ENCODE assay signal across 23 cellular contexts in the genomic region with DNA sequence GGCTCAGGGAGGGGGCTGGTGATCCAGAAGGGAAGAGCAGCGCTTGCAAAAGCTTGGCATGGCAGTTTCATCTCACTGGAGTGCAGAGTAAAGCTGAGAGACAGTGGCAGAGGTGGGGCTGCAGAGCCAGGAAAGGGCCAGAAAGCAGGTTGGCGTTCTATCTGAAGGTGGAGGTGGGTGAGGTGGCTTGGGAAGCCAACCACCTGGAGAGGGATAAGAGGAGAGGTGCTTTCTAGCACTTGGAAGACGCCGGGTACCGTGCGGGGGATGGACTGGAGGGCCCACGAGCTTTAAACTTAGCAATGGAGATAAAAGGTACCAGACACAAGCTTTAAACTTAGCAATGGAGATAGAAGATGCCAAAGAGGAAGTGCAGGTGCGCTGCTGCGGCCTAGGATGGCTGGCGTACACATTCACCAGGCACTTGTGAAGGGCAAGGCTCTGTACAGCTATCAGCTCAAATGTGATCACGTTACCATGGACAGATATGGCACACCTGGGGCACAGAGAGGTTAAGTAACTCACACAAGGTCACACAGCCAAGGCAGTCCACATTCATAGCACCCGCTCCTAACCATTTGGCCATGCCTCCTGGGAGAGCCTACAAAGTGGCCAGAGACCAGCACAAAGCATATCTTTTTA.
A peak's percentile ranks its signal among the peaks of the same experiment; 100 is the strongest.
DNase-seq lines count a peak whose midpoint lies in the region; ATAC-seq, FAIRE-seq and TF ChIP-seq lines count a peak whose summit lies in the region.
"Had no signal": no experiment of that assay in that cellular context is flagged by ENCODE, and none has a peak within 500 bp of the region (broad histone marks: within the 10 kb centered on the region; RNA-seq: fewer than 3 reads in every experiment).

No MANE protein-coding gene starts in this region.

- no peak overlapping the region for H3K4me3 Mint-ChIP-seq in stimulated activated effector memory CD8-positive, alpha-beta T cell treated with anti-CD3 and anti-CD28 coated beads, Interleukin-12 subunit alpha, Interleukin-12 subunit beta, amount 100 ng/mL, for 72 hours
- H3K4me3 Mint-ChIP-seq: CD8-positive, alpha-beta T cell had no signal

- POLR2A ChIA-PET in K562 (lab: Yijun Ruan, JAX) = interaction anchor here (0.6 to 0.7 kb wide), 2 partner anchors 36 to 978 kb away, joined by 3 to 4 read pairs; no protein-coding TSS in a partner anchor

- H3K79me2 ChIP-seq in K562 (ENCODE audit: control insufficient read depth, insufficient read depth, low read length) = no peaks in the 10 kb centered on the region

- DNase-seq in right atrium auricular region (ENCODE audit: low spot score) (peak; percentile 36), Right ventricle myocardium inferior (ENCODE audit: missing footprints) (no peak), K562 (ENCODE audit: extremely low read depth in 1 of 4, low spot score in 3 of 4) (no peak), omental fat pad (ENCODE audit: low spot score) (peak; percentile 10), uterus (peak; percentile 4 to 5), DMS53 (lab: John Stamatoyannopoulos, UW) (no peak)
- no peak for DNase-seq in stimulated activated effector memory CD8-positive, alpha-beta T cell treated with anti-CD3 and anti-CD28 coated beads, Interleukin-12 subunit alpha, Interleukin-12 subunit beta, amount 100 ng/mL, for 72 hours (ENCODE audit: low spot score in 2 of 2)
- DNase-seq: amygdala; caudate nucleus; CD8-positive, alpha-beta T cell; DMS153; effector CD4-positive, alpha-beta T cell; erythroblast; foreskin keratinocyte; HCEC 1CT; mammary epithelial cell; NCI-H1436; NCI-H2171; NCI-H526; occipital lobe; sigmoid colon had no signal

- in situ Hi-C loops in K562 (cut with MboI) = no loop called here

- no peaks in the 10 kb centered on the region for H3K9me3 Mint-ChIP-seq in stimulated activated effector memory CD8-positive, alpha-beta T cell treated with anti-CD3 and anti-CD28 coated beads, Interleukin-12 subunit alpha, Interleukin-12 subunit beta, amount 100 ng/mL, for 72 hours
- H3K9me3 Mint-ChIP-seq: CD8-positive, alpha-beta T cell had no signal

- no TSS peak for BruUV-seq in K562 (replicated peaks; lab: Mats Ljungman, UMichigan)

- TF ChIP-seq EP300 in K562 (IDR thresholded peaks at IDR 0.05; ENCODE audit: low read length) = no peak

- no peak overlapping the region for H3K27ac Mint-ChIP-seq in stimulated activated effector memory CD8-positive, alpha-beta T cell treated with anti-CD3 and anti-CD28 coated beads, Interleukin-12 subunit alpha, Interleukin-12 subunit beta, amount 100 ng/mL, for 72 hours
- H3K27ac Mint-ChIP-seq: CD8-positive, alpha-beta T cell had no signal

- 0% methylated on average over 10 of the region's 12 CpGs for WGBS in K562 (ENCODE audit: insufficient coverage, low coverage, missing lambda C conversion rate)

- no peak overlapping the region for H3K9ac ChIP-seq in K562 (ENCODE audit: insufficient read depth in 1 of 2, low read depth in 2 of 2, low read length in 2 of 2)

- H3K36me3 Mint-ChIP-seq in stimulated activated effector memory CD8-positive, alpha-beta T cell treated with anti-CD3 and anti-CD28 coated beads, Interleukin-12 subunit alpha, Interleukin-12 subunit beta, amount 100 ng/mL, for 72 hours = no peaks in the 10 kb centered on the region
- H3K36me3 Mint-ChIP-seq: CD8-positive, alpha-beta T cell had no signal

- H3K4me2 ChIP-seq in K562 (ENCODE audit: insufficient read depth, low read length) = no peak overlapping the region

- no peak for FAIRE-seq in K562 (lab: Jason Lieb, UNC)

- no peaks in the 10 kb centered on the region for H3K9me3 ChIP-seq in right atrium auricular region
- no peaks in the 10 kb centered on the region for H3K9me3 ChIP-seq in K562 (replicated peaks; ENCODE audit: control insufficient read depth, insufficient read depth, low read depth, low read length)
- H3K9me3 ChIP-seq in uterus = no peaks in the 10 kb centered on the region
- H3K9me3 ChIP-seq: sigmoid colon, thoracic aorta had no signal

- H3K27me3 ChIP-seq in right atrium auricular region (no peaks in the 10 kb centered on the region), K562 (ENCODE audit: control insufficient read depth in 2 of 2, insufficient read depth in 2 of 2, low read length in 2 of 2) (peaks cover 0 to 30% of the 10 kb centered on the region in 2 experiments; a peak in 2 of 5 replicates), uterus (no peaks in the 10 kb centered on the region)
- H3K27me3 ChIP-seq: sigmoid colon had no signal

- no peaks in the 10 kb centered on the region for H3K9me1 ChIP-seq in K562 (ENCODE audit: control insufficient read depth, insufficient read depth, low read length)

- CTCF ChIA-PET in K562 (lab: Yijun Ruan, JAX; ENCODE audit: low intra/inter-chr PET ratio) = no interaction called here

- no peak for TF ChIP-seq POLR2A in K562 (conservative IDR thresholded peaks at IDR 0.05)
- no peak for TF ChIP-seq POLR2A in uterus (IDR thresholded peaks at IDR 0.05)

- no peak overlapping the region for H3K27ac ChIP-seq in right atrium auricular region
- no peak overlapping the region for H3K27ac ChIP-seq in K562 (ENCODE audit: extremely low read depth, low read depth, low read length)
- H3K27ac ChIP-seq in uterus = no peak overlapping the region
- H3K27ac ChIP-seq: foreskin keratinocyte, sigmoid colon, thoracic aorta had no signal

- no peak for ATAC-seq in Right ventricle myocardium inferior
- no peak for ATAC-seq in K562
- ATAC-seq in omental fat pad (ENCODE audit: low FRiP score) = no peak
- ATAC-seq in HG02870 (IDR thresholded peaks at IDR 0.05; ENCODE audit: unreplicated experiment) = no peak
- ATAC-seq in stimulated activated effector memory CD8-positive, alpha-beta T cell treated with anti-CD3 and anti-CD28 coated beads, Interleukin-12 subunit alpha, Interleukin-12 subunit beta, amount 100 ng/mL, for 72 hours = no peak
- ATAC-seq: CD8-positive, alpha-beta T cell; foreskin keratinocyte had no signal

- H3K4me3 ChIP-seq in right atrium auricular region (no peak overlapping the region), K562 (no peak overlapping the region), uterus (no peak overlapping the region)
- H3K4me3 ChIP-seq: sigmoid colon, thoracic aorta had no signal

- H3K4me1 Mint-ChIP-seq in stimulated activated effector memory CD8-positive, alpha-beta T cell treated with anti-CD3 and anti-CD28 coated beads, Interleukin-12 subunit alpha, Interleukin-12 subunit beta, amount 100 ng/mL, for 72 hours = no peaks in the 10 kb centered on the region

- H4K20me1 ChIP-seq in K562 (replicated peaks; ENCODE audit: control insufficient read depth, insufficient read depth, low read length) = no peaks in the 10 kb centered on the region

- H2AFZ ChIP-seq in K562 (ENCODE audit: low read depth, low read length) = no peak overlapping the region

- no peak for TF ChIP-seq RAD21 in K562 (CRISPR knock-in tag; conservative IDR thresholded peaks at IDR 0.05 in 1 of 2, IDR thresholded peaks at IDR 0.05 in 1 of 2)

- H3K4me1 ChIP-seq in right atrium auricular region = no peaks in the 10 kb centered on the region
- H3K4me1 ChIP-seq in K562 (replicated peaks in 1 of 2; ENCODE audit: control insufficient read depth in 2 of 2, insufficient read depth in 2 of 2, low read length in 2 of 2) = no peaks in the 10 kb centered on the region
- no peaks in the 10 kb centered on the region for H3K4me1 ChIP-seq in uterus
- H3K4me1 ChIP-seq: foreskin keratinocyte, sigmoid colon had no signal

- TF ChIP-seq CTCF in right atrium auricular region (IDR thresholded peaks at IDR 0.05) (no peak), K562 (IDR thresholded peaks at IDR 0.05 in 2 of 3, conservative IDR thresholded peaks at IDR 0.05 in 1 of 3; ENCODE audit: insufficient read depth in 2 of 3, low read depth in 1 of 3, low read length in 3 of 3) (no peak), omental fat pad (IDR thresholded peaks at IDR 0.05) (no peak), uterus (IDR thresholded peaks at IDR 0.05) (no peak)

- intact Hi-C loops in Right ventricle myocardium inferior (cut with DNase I) = no loop called here
- intact Hi-C loops in K562 (cut with micrococcal nuclease) = no loop called here
- intact Hi-C loops in uterus (cut with DNase I; ENCODE audit: low total_unique reads) = no loop called here

- H3K36me3 ChIP-seq in right atrium auricular region (no peaks in the 10 kb centered on the region), K562 (ENCODE audit: control insufficient read depth, insufficient read depth, low read length) (no peaks in the 10 kb centered on the region), uterus (no peaks in the 10 kb centered on the region)
- H3K36me3 ChIP-seq: sigmoid colon, thoracic aorta had no signal

TF ChIP-seq in K562, 482 proteins besides CTCF, POLR2A, EP300 and RAD21 (continues in another document):
- no peak for TF ChIP-seq ZNF175 (CRISPR knock-in tag; IDR thresholded peaks at IDR 0.05; ENCODE audit: low read depth)
- TF ChIP-seq HNRNPL (IDR thresholded peaks at IDR 0.05; ENCODE audit: low read depth, low read length) = no peak
- TF ChIP-seq ZNF507 (tag; conservative IDR thresholded peaks at IDR 0.05) = no peak
- peak; percentile 87 for TF ChIP-seq RBM25 (IDR thresholded peaks at IDR 0.05; ENCODE audit: low read depth, low read length, severe bottlenecking)
- no peak for TF ChIP-seq SREBF2 (CRISPR knock-in tag; IDR thresholded peaks at IDR 0.05)
- TF ChIP-seq ZFP36 (IDR thresholded peaks at IDR 0.05; ENCODE audit: low read depth, low read length, partially characterized antibody) = peak; percentile 61
- TF ChIP-seq YBX1 (IDR thresholded peaks at IDR 0.05) = no peak
- TF ChIP-seq, protein P1, sequence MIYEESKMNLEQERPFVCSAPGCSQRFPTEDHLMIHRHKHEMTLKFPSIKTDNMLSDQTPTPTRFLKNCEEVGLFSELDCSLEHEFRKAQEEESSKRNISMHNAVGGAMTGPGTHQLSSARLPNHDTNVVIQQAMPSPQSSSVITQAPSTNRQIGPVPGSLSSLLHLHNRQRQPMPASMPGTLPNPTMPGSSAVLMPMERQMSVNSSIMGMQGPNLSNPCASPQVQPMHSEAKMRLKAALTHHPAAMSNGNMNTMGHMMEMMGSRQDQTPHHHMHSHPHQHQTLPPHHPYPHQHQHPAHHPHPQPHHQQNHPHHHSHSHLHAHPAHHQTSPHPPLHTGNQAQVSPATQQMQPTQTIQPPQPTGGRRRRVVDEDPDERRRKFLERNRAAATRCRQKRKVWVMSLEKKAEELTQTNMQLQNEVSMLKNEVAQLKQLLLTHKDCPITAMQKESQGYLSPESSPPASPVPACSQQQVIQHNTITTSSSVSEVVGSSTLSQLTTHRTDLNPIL (CRISPR knock-in tag; IDR thresholded peaks at IDR 0.05) = no peak
- peak; percentile 28; the same call in 1 of the 2 replicates for TF ChIP-seq BCOR (IDR thresholded peaks at IDR 0.05)

Comparison
In these comparisons a context has a peak if more than half of its experiments do, and no peak if none do; other contexts are left out.
1. DNase-seq: peak in right atrium auricular region (single experiment), omental fat pad (single experiment) and uterus (2 of 2); none in Right ventricle myocardium inferior (single experiment), K562 (0 of 4), DMS53 (single experiment) and stimulated activated effector memory CD8-positive, alpha-beta T cell treated with anti-CD3 and anti-CD28 coated beads, Interleukin-12 subunit alpha, Interleukin-12 subunit beta, amount 100 ng/mL, for 72 hours (0 of 2).